ENCODE assay signal across 27 cellular contexts in genomic region chr20:22536141-22536828, GRCh38. TPM values are rescaled to one million over a fixed set of nuclear protein-coding genes. Genes with fewer than 3 reads are reported as not detected.
"Had no signal": no experiment of that assay in that cellular context is flagged by ENCODE, and none has a peak within 500 bp of the region (broad histone marks: within the 10 kb centered on the region; RNA-seq: fewer than 3 reads in every experiment).

No MANE protein-coding gene starts in this region.

- ATAC-seq: PC-3, Right ventricle myocardium inferior, SK-N-SH treated with all-trans-retinoic acid at 6 μM for 48 hours, T-helper 17 cell had no signal

- H3K4me3 ChIP-seq: Peyer's patch, SJCRH30 had no signal

- H3K27me3 Mint-ChIP-seq: T-helper 17 cell had no signal

- H3K9me3 ChIP-seq: Peyer's patch, SJCRH30 had no signal

- H3K4me3 Mint-ChIP-seq: T-helper 17 cell had no signal

- H3K27ac Mint-ChIP-seq: T-helper 17 cell had no signal

- H3K4me1 ChIP-seq: Peyer's patch, SJCRH30 had no signal

- H3K27ac ChIP-seq: KMS-11, SJCRH30 had no signal

- H3K36me3 ChIP-seq: Peyer's patch, SJCRH30 had no signal

- H3K4me2 ChIP-seq: KMS-11 had no signal

- H3K9ac ChIP-seq: KMS-11 had no signal

- H3K4me1 Mint-ChIP-seq: T-helper 17 cell had no signal

- DNase-seq: IMR-90; Kasumi-1; MM.1S; NCI-H1092 treated with DMSO at 0.1 percent for 48 hours; NCI-H1436; NCI-H1694 treated with DMSO at 0.1 percent for 48 hours; NCI-H1930; NCI-H2081; NCI-H2107; NCI-H2227 treated with DMSO at 0.1 percent for 48 hours; NCI-H524; NCI-H526 treated with DMSO at 0.1 percent for 48 hours; NCI-H774; NK-92 treated with Interleukin-12 subunit alpha and Interleukin-12 subunit beta, amount 100 ng/mL, for 24 hours; PC-3; Peyer's patch; SHP77 treated with DMSO at 0.1 percent for 48 hours; SJCRH30; T-helper 1 cell; T-helper 17 cell had no signal

- H3K27me3 ChIP-seq: Peyer's patch, SJCRH30 had no signal

RNA-seq across cellular contexts. Expression of gene FOXA2, which starts 48.1 kb away (rescaled TPM):
- total RNA-seq: IMR-90, M059J, NCI-H460, OCI-LY7, Right ventricle myocardium inferior, RPMI7951, T-helper 17 cell had no signal
- polyA plus RNA-seq: IMR-90 had no signal
